ENCODE assay signal across 8 cellular contexts in genomic region chr22:27918351-27919221, GRCh38. TPM values are rescaled to one million over a fixed set of nuclear protein-coding genes. Genes with fewer than 3 reads are reported as not detected.
DNase-seq lines count a peak whose midpoint lies in the region; TF ChIP-seq lines count a peak whose summit lies in the region.

No MANE protein-coding gene starts in this region.

- peak overlapping the region; percentile 63 for H3K9ac ChIP-seq in muscle layer of colon (ENCODE audit: low read length)

- no peaks in the 10 kb centered on the region for H3K36me3 ChIP-seq in muscle layer of colon (ENCODE audit: insufficient read depth, low read length)

- H3K4me3 ChIP-seq in HFF-Myc (replicated peaks; ENCODE audit: low read depth, low read length) = peak overlapping the region; percentile 85
- peak overlapping the region; percentile 85 for H3K4me3 ChIP-seq in epithelial cell of esophagus (ENCODE audit: low read length)
- H3K4me3 ChIP-seq in muscle layer of colon (ENCODE audit: low read depth in 1 of 2, low read length in 2 of 2) = peak overlapping the region; percentile 80 to 99

- TF ChIP-seq CTCF in HFF-Myc (IDR thresholded peaks at IDR 0.05; ENCODE audit: low read depth, low read length, missing control alignments) (no peak), epithelial cell of esophagus (IDR thresholded peaks at IDR 0.05; ENCODE audit: insufficient read depth, low read depth, low read length, missing control alignments) (no peak)

- H3K4me1 ChIP-seq in muscle layer of colon (ENCODE audit: insufficient read depth, low read length) = peaks cover 47% of the 10 kb centered on the region

- H3K27ac ChIP-seq in muscle layer of colon (ENCODE audit: low read depth, low read length) = peak overlapping the region; percentile 97

- DNase-seq in Daoy (ENCODE audit: low read depth) (peak; percentile 65), HFF-Myc (ENCODE audit: extremely low read depth, low read depth) (no peak), NCI-H2227 (lab: John Stamatoyannopoulos, UW; ENCODE audit: unreplicated experiment) (peak; percentile 49), activated T-cell treated with anti-CD3 and anti-CD28 coated beads for 1 hour (ENCODE audit: low read depth) (peak; percentile 18), epithelial cell of esophagus (ENCODE audit: low read depth) (peak; percentile 60), GM19240 (ENCODE audit: insufficient read length, low spot score) (no peak)
- peak; percentile 65 for DNase-seq in stimulated activated CD8-positive, alpha-beta memory T cell treated with anti-CD3 and anti-CD28 coated beads, Interleukin-4, amount 100 ng/mL, for 24 hours (ENCODE audit: low read depth)

- H3K9me3 ChIP-seq in muscle layer of colon (ENCODE audit: low read length) = no peaks in the 10 kb centered on the region

- no peaks in the 10 kb centered on the region for H3K27me3 ChIP-seq in muscle layer of colon (ENCODE audit: control insufficient read depth in 1 of 2, insufficient read depth in 2 of 2, low read length in 2 of 2)

RNA-seq across cellular contexts. Expression of gene PITPNB, which starts 0.5 kb away (rescaled TPM):
- total RNA-seq in Daoy (2014; rRNA removed; shearing (Covaris generic)) = 19.3 and 20.1 TPM in 2 replicates

Comparison
In these comparisons a context has a peak if more than half of its experiments do, and no peak if none do; other contexts are left out.
1. DNase-seq: peak in Daoy (single experiment), NCI-H2227 (single experiment), activated T-cell treated with anti-CD3 and anti-CD28 coated beads for 1 hour (single experiment), epithelial cell of esophagus (single experiment) and stimulated activated CD8-positive, alpha-beta memory T cell treated with anti-CD3 and anti-CD28 coated beads, Interleukin-4, amount 100 ng/mL, for 24 hours (single experiment); none in HFF-Myc (single experiment) and GM19240 (single experiment).
2. Peak in every context shown above with its lines, with median percentiles within 50 percentile points of each other: H3K4me3 ChIP-seq.